ENCODE assay signal across 11 cellular contexts in the genomic region with DNA sequence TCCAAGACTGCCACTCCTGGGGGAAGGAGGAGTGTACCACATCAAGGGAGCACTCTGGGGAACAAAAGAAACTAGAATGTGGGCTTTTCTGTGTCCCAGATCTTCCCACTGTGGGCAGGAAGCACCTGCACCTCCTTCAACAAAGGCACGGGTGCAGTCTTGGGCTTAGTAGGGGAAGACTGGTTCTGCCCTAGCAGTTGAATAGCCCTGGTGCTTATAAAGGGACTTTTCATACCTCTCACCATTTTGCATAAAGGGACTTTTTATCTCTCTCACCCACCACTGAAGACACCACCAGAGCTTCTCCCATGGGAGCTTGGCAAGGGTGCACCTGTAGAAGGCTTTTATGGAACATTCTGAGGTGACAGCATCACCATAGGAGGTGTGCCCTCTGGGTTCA.
A peak's percentile ranks its signal among the peaks of the same experiment; 100 is the strongest.
DNase-seq lines count a peak whose midpoint lies in the region; ATAC-seq, FAIRE-seq and TF ChIP-seq lines count a peak whose summit lies in the region.
"Had no signal": no experiment of that assay in that cellular context is flagged by ENCODE, and none has a peak within 500 bp of the region (broad histone marks: within the 10 kb centered on the region; RNA-seq: fewer than 3 reads in every experiment).

No MANE protein-coding gene starts in this region.

- H3K4me3 ChIP-seq in GM12878 = no peak overlapping the region

- no peaks in the 10 kb centered on the region for H3K36me3 ChIP-seq in GM12878 (ENCODE audit: control insufficient read depth in 2 of 2, insufficient read depth in 2 of 2, low read length in 1 of 2)

- TF ChIP-seq CTCF in GM12878 (IDR thresholded peaks at IDR 0.05 in 2 of 3, conservative IDR thresholded peaks at IDR 0.05 in 1 of 3; ENCODE audit: control insufficient read depth in 2 of 3, extremely low read depth in 1 of 3, insufficient read depth in 1 of 3, low read depth in 3 of 3, low read length in 3 of 3) = peak in 1 of 3 experiments; percentile 8; a peak in 1 of 6 replicates

- WGBS in GM12878 (ENCODE audit: insufficient coverage, insufficient replicate concordance, low lambda C conversion rate, missing lambda C conversion rate) = 0% methylated on average over 1 of the region's 1 CpG

- CTCF ChIA-PET in GM12878 (lab: Yijun Ruan, JAX) = interaction anchor here (0.7 to 3.8 kb wide), 13 partner anchors 9 to 382 kb away, joined by 3 to 26 read pairs (median 5); no protein-coding TSS in a partner anchor

- H3K4me2 ChIP-seq in GM12878 (ENCODE audit: control insufficient read depth, insufficient read depth) = peak overlapping the region; percentile 59

- POLR2A ChIA-PET in GM12878 (lab: Charles Lee) = no interaction called here

- H3K9ac ChIP-seq in GM12878 (ENCODE audit: control insufficient read depth, insufficient read depth, low read length) = no peak overlapping the region

- H4K20me1 ChIP-seq in GM12878 (ENCODE audit: control insufficient read depth, insufficient read depth) = no peaks in the 10 kb centered on the region

- TF ChIP-seq POLR2A in GM12878 (IDR thresholded peaks at IDR 0.05; ENCODE audit: low read depth, low read length) = no peak

- no peaks in the 10 kb centered on the region; the same call in 2 of the 3 replicates for H3K9me3 ChIP-seq in GM12878 (replicated peaks; ENCODE audit: control insufficient read depth, insufficient read depth, low read length)

- ATAC-seq in GM18867 (IDR thresholded peaks at IDR 0.05; ENCODE audit: unreplicated experiment) (peak; percentile 47), GM21526 (IDR thresholded peaks at IDR 0.05; ENCODE audit: low FRiP score, unreplicated experiment) (peak; percentile 42), HG03064 (IDR thresholded peaks at IDR 0.05; ENCODE audit: low read depth, unreplicated experiment) (peak; percentile 69), GM12878 (peak; percentile 95)

- H2AFZ ChIP-seq in GM12878 (ENCODE audit: control insufficient read depth, low read depth, low read length) = peak overlapping the region; percentile 56

- no peaks in the 10 kb centered on the region for H3K27me3 ChIP-seq in GM12878 (replicated peaks in 1 of 2; ENCODE audit: control insufficient read depth in 2 of 2, insufficient read depth in 2 of 2, low read length in 1 of 2)

- RAD21 ChIA-PET in GM12878 (lab: Charles Lee; ENCODE audit: unreplicated experiment) = interaction anchor here (0.6 to 3.5 kb wide), 7 partner anchors 15 to 445 kb away, joined by 3 to 25 read pairs (median 7); no protein-coding TSS in a partner anchor

- SMC1A ChIA-PET in GM12878 (lab: Charles Lee; ENCODE audit: uncharacterized antibody, unreplicated experiment) = interaction anchor here (1.0 to 4.3 kb wide), 11 partner anchors 10 to 368 kb away, joined by 3 to 25 read pairs (median 9); no protein-coding TSS in a partner anchor

- DNase-seq in GM12878 (ENCODE audit: low read depth, low spot score) = peak; percentile 63
- no peak for DNase-seq in ACHN
- DNase-seq in posterior vena cava (ENCODE audit: low spot score) = no peak
- no peak for DNase-seq in NCI-H345 treated with DMSO at 0.1 percent for 48 hours (lab: John Stamatoyannopoulos, UW; ENCODE audit: unreplicated experiment)
- no peak for DNase-seq in NOMO-1 (lab: John Stamatoyannopoulos, UW; ENCODE audit: unreplicated experiment in 2 of 2)
- DNase-seq: COR-L47, NCI-H345 had no signal

- in situ Hi-C loops in GM12878 (cut with MboI) = no loop called here
- in situ Hi-C loops in ACHN (cut with HindIII; ENCODE audit: low pct_ligation_motif_present, low pct_unique_long_range_greater_than_20kb, low sequenced_read_pairs) = no loop called here

- H3K4me1 ChIP-seq in GM12878 (ENCODE audit: control insufficient read depth, insufficient read depth, low read length) = peaks cover 27% of the 10 kb centered on the region

- 0 out of 2 replicates have a peak, but pooled peaks have one; percentile 9 for TF ChIP-seq RAD21 in GM12878 (IDR thresholded peaks at IDR 0.05; ENCODE audit: insufficient read depth, low read depth, low read length)

- BruUV-seq in GM12878 (replicated peaks; lab: Mats Ljungman, UMichigan) = no TSS peak

- intact Hi-C loops in GM12878 (cut with micrococcal nuclease; ENCODE audit: unreplicated experiment) = loop anchor here (5.0 kb wide), 4 partner anchors 129 to 366 kb away; no protein-coding TSS in a partner anchor
- intact Hi-C loops in posterior vena cava (cut with DNase I) = no loop called here

- H3K27ac ChIP-seq in GM12878 (ENCODE audit: control insufficient read depth, insufficient read depth) = peak overlapping the region; percentile 22; the same call in 1 of the 2 replicates

- TF ChIP-seq EP300 in GM12878 (IDR thresholded peaks at IDR 0.05; ENCODE audit: borderline replicate concordance in 1 of 2, control insufficient read depth in 1 of 2, low read depth in 2 of 2, low read length in 2 of 2) = no peak

- FAIRE-seq in GM12878 (lab: Jason Lieb, UNC) = no peak
- FAIRE-seq: TTC549 had no signal

- H3K79me2 ChIP-seq in GM12878 (ENCODE audit: control insufficient read depth, insufficient read depth, low read length) = no peaks in the 10 kb centered on the region

TF ChIP-seq in GM12878, 131 proteins besides CTCF, POLR2A, EP300 and RAD21 (continues in another document):
- TF ChIP-seq POU2F2 (IDR thresholded peaks at IDR 0.05; ENCODE audit: borderline replicate concordance, low read depth, low read length) = peak; percentile 85; the same call in 2 of the 3 replicates
- no peak for TF ChIP-seq YY1 (IDR thresholded peaks at IDR 0.05; ENCODE audit: low read depth, low read length)
- no peak for TF ChIP-seq YBX1 (IDR thresholded peaks at IDR 0.05)
- no peak for TF ChIP-seq MXI1 (IDR thresholded peaks at IDR 0.05; ENCODE audit: low read depth, low read length)
- 0 out of 2 replicates have a peak, but pooled peaks have one; percentile 61 for TF ChIP-seq TCF3 (IDR thresholded peaks at IDR 0.05; ENCODE audit: borderline replicate concordance, insufficient read depth, low read depth, low read length)
- TF ChIP-seq RUNX3 (IDR thresholded peaks at IDR 0.05; ENCODE audit: low read length) = peak; percentile 64
- TF ChIP-seq, protein P1, sequence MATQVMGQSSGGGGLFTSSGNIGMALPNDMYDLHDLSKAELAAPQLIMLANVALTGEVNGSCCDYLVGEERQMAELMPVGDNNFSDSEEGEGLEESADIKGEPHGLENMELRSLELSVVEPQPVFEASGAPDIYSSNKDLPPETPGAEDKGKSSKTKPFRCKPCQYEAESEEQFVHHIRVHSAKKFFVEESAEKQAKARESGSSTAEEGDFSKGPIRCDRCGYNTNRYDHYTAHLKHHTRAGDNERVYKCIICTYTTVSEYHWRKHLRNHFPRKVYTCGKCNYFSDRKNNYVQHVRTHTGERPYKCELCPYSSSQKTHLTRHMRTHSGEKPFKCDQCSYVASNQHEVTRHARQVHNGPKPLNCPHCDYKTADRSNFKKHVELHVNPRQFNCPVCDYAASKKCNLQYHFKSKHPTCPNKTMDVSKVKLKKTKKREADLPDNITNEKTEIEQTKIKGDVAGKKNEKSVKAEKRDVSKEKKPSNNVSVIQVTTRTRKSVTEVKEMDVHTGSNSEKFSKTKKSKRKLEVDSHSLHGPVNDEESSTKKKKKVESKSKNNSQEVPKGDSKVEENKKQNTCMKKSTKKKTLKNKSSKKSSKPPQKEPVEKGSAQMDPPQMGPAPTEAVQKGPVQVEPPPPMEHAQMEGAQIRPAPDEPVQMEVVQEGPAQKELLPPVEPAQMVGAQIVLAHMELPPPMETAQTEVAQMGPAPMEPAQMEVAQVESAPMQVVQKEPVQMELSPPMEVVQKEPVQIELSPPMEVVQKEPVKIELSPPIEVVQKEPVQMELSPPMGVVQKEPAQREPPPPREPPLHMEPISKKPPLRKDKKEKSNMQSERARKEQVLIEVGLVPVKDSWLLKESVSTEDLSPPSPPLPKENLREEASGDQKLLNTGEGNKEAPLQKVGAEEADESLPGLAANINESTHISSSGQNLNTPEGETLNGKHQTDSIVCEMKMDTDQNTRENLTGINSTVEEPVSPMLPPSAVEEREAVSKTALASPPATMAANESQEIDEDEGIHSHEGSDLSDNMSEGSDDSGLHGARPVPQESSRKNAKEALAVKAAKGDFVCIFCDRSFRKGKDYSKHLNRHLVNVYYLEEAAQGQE (IDR thresholded peaks at IDR 0.05; ENCODE audit: low read depth, low read length) = no peak
- TF ChIP-seq, protein P2, sequence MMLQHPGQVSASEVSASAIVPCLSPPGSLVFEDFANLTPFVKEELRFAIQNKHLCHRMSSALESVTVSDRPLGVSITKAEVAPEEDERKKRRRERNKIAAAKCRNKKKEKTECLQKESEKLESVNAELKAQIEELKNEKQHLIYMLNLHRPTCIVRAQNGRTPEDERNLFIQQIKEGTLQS (IDR thresholded peaks at IDR 0.05; ENCODE audit: borderline replicate concordance, extremely low read depth, low read depth, low read length) = no peak
- TF ChIP-seq HDAC2 (IDR thresholded peaks at IDR 0.05) = no peak
- TF ChIP-seq MEF2A (IDR thresholded peaks at IDR 0.05; ENCODE audit: insufficient read depth, low read depth, low read length) = no peak
- peak; percentile 61; the same call in 1 of the 2 replicates for TF ChIP-seq NFIC (IDR thresholded peaks at IDR 0.05; ENCODE audit: low read depth, low read length)
- TF ChIP-seq FOXK2 (IDR thresholded peaks at IDR 0.05) = no peak
- TF ChIP-seq, protein P3, sequence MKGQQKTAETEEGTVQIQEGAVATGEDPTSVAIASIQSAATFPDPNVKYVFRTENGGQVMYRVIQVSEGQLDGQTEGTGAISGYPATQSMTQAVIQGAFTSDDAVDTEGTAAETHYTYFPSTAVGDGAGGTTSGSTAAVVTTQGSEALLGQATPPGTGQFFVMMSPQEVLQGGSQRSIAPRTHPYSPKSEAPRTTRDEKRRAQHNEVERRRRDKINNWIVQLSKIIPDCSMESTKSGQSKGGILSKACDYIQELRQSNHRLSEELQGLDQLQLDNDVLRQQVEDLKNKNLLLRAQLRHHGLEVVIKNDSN (IDR thresholded peaks at IDR 0.05; ENCODE audit: borderline replicate concordance, extremely low read length, insufficient read depth, low read depth, low read length) = no peak
- peak; percentile 78 for TF ChIP-seq EED (IDR thresholded peaks at IDR 0.05; ENCODE audit: low read depth)
- TF ChIP-seq KAT2A (conservative IDR thresholded peaks at IDR 0.05; ENCODE audit: control insufficient read depth, low read depth, low read length) = no peak
- TF ChIP-seq CREM (IDR thresholded peaks at IDR 0.05; ENCODE audit: low read depth) = no peak; the same call in 1 of the 2 replicates
- TF ChIP-seq CEBPB (IDR thresholded peaks at IDR 0.05; ENCODE audit: borderline replicate concordance in 1 of 2, low read depth in 2 of 2, low read length in 2 of 2) = no peak
- TF ChIP-seq TAF1 (IDR thresholded peaks at IDR 0.05; ENCODE audit: borderline replicate concordance, low read depth, low read length) = 0 out of 2 replicates have a peak, but pooled peaks have one; percentile 6
- TF ChIP-seq IKZF2 (IDR thresholded peaks at IDR 0.05) = peak; percentile 41 to 59; a peak in 2 of 4 replicates
- TF ChIP-seq IKZF1 (conservative IDR thresholded peaks at IDR 0.05) = peak; percentile 61

Comparison
In these comparisons a context has a peak if more than half of its experiments do, and no peak if none do; other contexts are left out.
1. ATAC-seq: peak in every context shown above with its lines; median percentile 95 in GM12878; 69 in HG03064; 47 in GM18867; 42 in GM21526.